ENCODE assay signal across 10 cellular contexts in the genomic region with DNA sequence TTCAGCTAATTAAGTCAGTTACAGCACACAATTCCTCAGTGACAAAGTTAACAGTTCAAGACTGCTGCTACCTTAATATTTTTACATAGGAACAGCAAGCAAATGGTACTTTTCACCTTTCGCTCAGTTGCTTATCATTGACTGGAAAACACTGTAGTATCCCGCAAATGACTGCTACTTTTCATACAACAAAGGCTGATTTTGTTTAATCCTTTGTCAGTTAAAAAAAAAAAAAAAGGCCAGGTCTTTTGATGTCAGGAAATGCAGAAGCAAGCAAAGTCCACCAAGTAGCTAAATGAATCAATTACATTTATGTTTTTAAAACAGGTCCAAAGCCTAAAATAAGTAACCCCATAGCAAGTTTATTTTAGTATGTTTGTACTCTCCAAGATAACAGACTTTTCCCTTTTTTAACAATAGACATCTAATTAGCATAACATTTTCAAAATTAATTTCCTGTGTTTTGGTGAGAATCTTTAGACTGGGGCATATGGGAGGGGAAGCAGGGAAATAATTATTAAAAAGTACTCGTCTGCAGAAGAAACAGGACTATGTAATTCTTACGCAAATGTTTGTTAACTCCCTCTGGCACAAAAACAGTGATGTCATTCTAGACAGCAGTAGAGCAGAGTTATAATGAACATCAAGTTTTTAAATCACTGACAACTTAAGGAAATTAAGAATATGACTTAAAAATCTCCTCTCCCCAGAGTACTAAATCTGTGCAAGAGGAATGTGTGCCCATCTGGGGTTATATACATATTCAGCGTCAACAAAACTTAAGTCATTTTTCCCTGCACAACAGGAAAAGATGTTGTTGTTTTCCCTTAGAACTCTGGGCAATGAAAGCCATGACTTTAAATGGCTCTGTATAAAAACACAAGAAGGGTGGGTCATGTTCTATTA. TPM values are rescaled to one million over a fixed set of nuclear protein-coding genes. Genes with fewer than 3 reads are reported as not detected.
DNase-seq lines count a peak whose midpoint lies in the region; ATAC-seq, FAIRE-seq and TF ChIP-seq lines count a peak whose summit lies in the region.
"Had no signal": no experiment of that assay in that cellular context is flagged by ENCODE, and none has a peak within 500 bp of the region (broad histone marks: within the 10 kb centered on the region; RNA-seq: fewer than 3 reads in every experiment).

No MANE protein-coding gene starts in this region.

- TF ChIP-seq CTCF in cardiac muscle cell (IDR thresholded peaks at IDR 0.05; ENCODE audit: low read depth, low read length) (no peak), gastrocnemius medialis (IDR thresholded peaks at IDR 0.05 in 4 of 5, conservative IDR thresholded peaks at IDR 0.05 in 1 of 5) (no peak)
- TF ChIP-seq CTCF in CD8-positive, alpha-beta T cell (IDR thresholded peaks at IDR 0.05), result no peak

- H3K4ac ChIP-seq in trophoblast cell (ENCODE audit: low read depth, low read length), result no peak overlapping the region

- H2BK12ac ChIP-seq in trophoblast cell (ENCODE audit: low read length), result no peak overlapping the region

- no peak overlapping the region for H3K14ac ChIP-seq in trophoblast cell (ENCODE audit: low read length)

- H3K4me3 Mint-ChIP-seq in CD8-positive, alpha-beta T cell, result no peak overlapping the region

- TF ChIP-seq POLR2A in gastrocnemius medialis (IDR thresholded peaks at IDR 0.05) (no peak), GM12892 (IDR thresholded peaks at IDR 0.05; ENCODE audit: low read depth, low read length) (no peak)

- H3K9me3 Mint-ChIP-seq in CD8-positive, alpha-beta T cell, result no peaks in the 10 kb centered on the region

- no peak overlapping the region for H3K9ac ChIP-seq in trophoblast cell (ENCODE audit: low read length)

- no peaks in the 10 kb centered on the region for H3K27me3 Mint-ChIP-seq in CD8-positive, alpha-beta T cell (ENCODE audit: low read depth)

- H3K36me3 Mint-ChIP-seq in CD8-positive, alpha-beta T cell, result peaks cover 21% of the 10 kb centered on the region

- H4K12ac ChIP-seq in trophoblast cell (ENCODE audit: low read depth, low read length), result no peak overlapping the region

- H3K27ac ChIP-seq in cardiac muscle cell, result peak overlapping the region; percentile 66
- H3K27ac ChIP-seq in gastrocnemius medialis, result peak overlapping the region; percentile 77 to 88 (median 80)
- no peak overlapping the region for H3K27ac ChIP-seq in trophoblast cell (ENCODE audit: low read depth, low read length)
- no peak overlapping the region for H3K27ac ChIP-seq in CD8-positive, alpha-beta T cell (ENCODE audit: low read depth, low read length)

- H2BK120ac ChIP-seq in trophoblast cell (ENCODE audit: insufficient read depth, low read length, poor library complexity), result no peak overlapping the region

- H3K9me3 ChIP-seq in cardiac muscle cell (ENCODE audit: low read depth) (no peaks in the 10 kb centered on the region), gastrocnemius medialis (no peaks in the 10 kb centered on the region), trophoblast cell (ENCODE audit: insufficient read depth, low read depth, low read length) (no peaks in the 10 kb centered on the region)
- no peaks in the 10 kb centered on the region for H3K9me3 ChIP-seq in CD8-positive, alpha-beta T cell (ENCODE audit: low read length)

- H4K91ac ChIP-seq in trophoblast cell (ENCODE audit: low read depth, low read length), result no peak overlapping the region

- H3K18ac ChIP-seq in trophoblast cell (ENCODE audit: low read length), result no peak overlapping the region

- H3K4me3 ChIP-seq in cardiac muscle cell (no peak overlapping the region), gastrocnemius medialis (no peak overlapping the region), trophoblast cell (ENCODE audit: low read depth, low read length) (no peak overlapping the region)
- H3K4me3 ChIP-seq in CD8-positive, alpha-beta T cell (ENCODE audit: low read depth, low read length), result no peak overlapping the region

- CTCF ChIA-PET in CD8-positive, alpha-beta T cell (lab: Charles Lee), result interaction anchor here (1.5 to 2.4 kb wide), 2 partner anchors 48 to 59 kb away, joined by 4 to 6 read pairs; no protein-coding TSS in a partner anchor

- ATAC-seq in gastrocnemius medialis (no peak), HG02840 (IDR thresholded peaks at IDR 0.05; ENCODE audit: low FRiP score, unreplicated experiment) (no peak)
- ATAC-seq in CD8-positive, alpha-beta T cell, result no peak
- ATAC-seq: left colon had no signal

- POLR2A ChIA-PET in CD8-positive, alpha-beta T cell (lab: Charles Lee), result no interaction called here

- no peaks in the 10 kb centered on the region for H3K27me3 ChIP-seq in cardiac muscle cell
- no peaks in the 10 kb centered on the region for H3K27me3 ChIP-seq in gastrocnemius medialis
- H3K27me3 ChIP-seq in trophoblast cell (ENCODE audit: insufficient read depth, low read length), result no peaks in the 10 kb centered on the region
- H3K27me3 ChIP-seq in CD8-positive, alpha-beta T cell (ENCODE audit: insufficient read depth, low read length), result no peaks in the 10 kb centered on the region

- no peak overlapping the region for H4K8ac ChIP-seq in trophoblast cell (ENCODE audit: low read depth, low read length)

- no peak overlapping the region for H3K4me2 ChIP-seq in trophoblast cell (ENCODE audit: low read length)

- H3K4me1 ChIP-seq in cardiac muscle cell (ENCODE audit: low read depth), result peaks cover 42% of the 10 kb centered on the region
- H3K4me1 ChIP-seq in gastrocnemius medialis, result peaks cover 81 to 87% of the 10 kb centered on the region in 2 donors
- H3K4me1 ChIP-seq in trophoblast cell (ENCODE audit: control insufficient read depth in 1 of 2, insufficient read depth in 2 of 2, low read length in 2 of 2), result peaks cover 0 to 2% of the 10 kb centered on the region in 2 experiments
- peaks cover 10% of the 10 kb centered on the region for H3K4me1 ChIP-seq in CD8-positive, alpha-beta T cell (ENCODE audit: insufficient read depth, low read length)

- H2AFZ ChIP-seq in trophoblast cell (ENCODE audit: insufficient read depth, low read length, poor library complexity), result no peak overlapping the region

- H3K27ac Mint-ChIP-seq in CD8-positive, alpha-beta T cell, result no peak overlapping the region

- WGBS in trophoblast cell (ENCODE audit: extremely low coverage, insufficient coverage, insufficient read length), result no CpG with 5 or more reads among the region's 5 CpGs

- peaks cover 63% of the 10 kb centered on the region for H3K4me1 Mint-ChIP-seq in CD8-positive, alpha-beta T cell (ENCODE audit: low read depth)

- DNase-seq in HCEC 1CT, result peak; percentile 22
- peak; percentile 74 for DNase-seq in amniotic epithelial cell (ENCODE audit: low read depth)
- DNase-seq in cardiac muscle cell (ENCODE audit: low read depth in 1 of 2, low spot score in 1 of 2), result peak in 1 of 2 donors; percentile 59
- DNase-seq in gastrocnemius medialis, result no peak
- no peak for DNase-seq in trophoblast cell
- DNase-seq in CD8-positive, alpha-beta T cell, result no peak
- no peak for DNase-seq in GM12892 (ENCODE audit: insufficient read length)
- DNase-seq: GF-D8, left colon had no signal

- no peak overlapping the region for H3K23ac ChIP-seq in trophoblast cell (ENCODE audit: low read length)

- H2BK5ac ChIP-seq in trophoblast cell (ENCODE audit: low read depth, low read length, poor library complexity), result no peak overlapping the region

- in situ Hi-C loops in gastrocnemius medialis (cut with MboI; ENCODE audit: low sequenced_read_pairs in 4 of 4), result no loop called here

- H2AK5ac ChIP-seq in trophoblast cell (ENCODE audit: low read length), result no peak overlapping the region

- FAIRE-seq in GM12892 (lab: Jason Lieb, UNC), result no peak

- intact Hi-C loops in gastrocnemius medialis (cut with DNase I; ENCODE audit: low total_unique reads), result loop anchor here (2.0 kb wide), 2 partner anchors 31 to 53 kb away; a partner anchor contains a TSS
- intact Hi-C loops in CD8-positive, alpha-beta T cell (cut with DNase I, micrococcal nuclease), result no loop called here

- no peaks in the 10 kb centered on the region for H3K79me2 ChIP-seq in trophoblast cell (ENCODE audit: control insufficient read depth, insufficient read depth, low read length, poor library complexity)

- no peaks in the 10 kb centered on the region for H3K36me3 ChIP-seq in cardiac muscle cell
- no peaks in the 10 kb centered on the region for H3K36me3 ChIP-seq in gastrocnemius medialis
- no peaks in the 10 kb centered on the region for H3K36me3 ChIP-seq in trophoblast cell (ENCODE audit: control insufficient read depth in 1 of 2, insufficient read depth in 2 of 2, low read length in 2 of 2)
- no peaks in the 10 kb centered on the region for H3K36me3 ChIP-seq in CD8-positive, alpha-beta T cell (ENCODE audit: insufficient read depth, low read length)

- peaks cover 3% of the 10 kb centered on the region for H3K79me1 ChIP-seq in trophoblast cell (ENCODE audit: low read length)

RNA-seq across cellular contexts. Expression of a gene that starts 9.6 kb away (rescaled TPM):
- 129 and 195 TPM in 2 replicates for total RNA-seq in cardiac muscle cell
- 113 and 139 TPM in 2 replicates for polyA plus RNA-seq in cardiac muscle cell
- 10 to 100 TPM; 47.9 to 81.0 (median 77.9) TPM for total RNA-seq in gastrocnemius medialis
- 210 and 218 TPM in 2 replicates for polyA plus RNA-seq in trophoblast cell (2013)
- total RNA-seq in CD8-positive, alpha-beta T cell, result 10 to 100 TPM; 28.4 to 30.5 TPM
- polyA plus RNA-seq in GM12892 (2012; ENCODE audit: missing spikeins), result 93.4 TPM

RNA-seq across cellular contexts. Expression of a gene that starts 53.1 kb away (rescaled TPM):
- total RNA-seq in cardiac muscle cell, result 4.9 TPM in 2 replicates
- polyA plus RNA-seq in cardiac muscle cell, result 3.7 and 5.1 TPM in 2 replicates
- total RNA-seq in gastrocnemius medialis, result 10 to 100 TPM in 3 of 4 donors, 1 to 10 TPM in 1; 5.3 to 22.2 (median 17.6) TPM
- 15.7 and 18.8 TPM in 2 replicates for polyA plus RNA-seq in trophoblast cell (2013)
- total RNA-seq in CD8-positive, alpha-beta T cell, result under 1 TPM; 0.30 to 0.50 TPM
- 2.1 TPM for polyA plus RNA-seq in GM12892 (2012; ENCODE audit: missing spikeins)

Comparison
In these comparisons a context has a peak if more than half of its experiments do, and no peak if none do; other contexts are left out.
1. DNase-seq: peak in HCEC 1CT (single experiment) and amniotic epithelial cell (single experiment); none in gastrocnemius medialis (0 of 2), trophoblast cell (0 of 2), CD8-positive, alpha-beta T cell (0 of 7) and GM12892 (single experiment).
2. H3K27ac ChIP-seq: peak in cardiac muscle cell (single experiment) and gastrocnemius medialis (4 of 4); none in trophoblast cell (single experiment) and CD8-positive, alpha-beta T cell (single experiment).